23 cellular contexts compared by ENCODE assay signal in genomic region chr3:129416408-129416807, GRCh38. TPM values are rescaled to one million over a fixed set of nuclear protein-coding genes. Genes with fewer than 3 reads are reported as not detected.
A peak's percentile ranks its signal among the peaks of the same experiment; 100 is the strongest.
DNase-seq lines count a peak whose midpoint lies in the region; ATAC-seq, FAIRE-seq and TF ChIP-seq lines count a peak whose summit lies in the region.
"Had no signal": no experiment of that assay in that cellular context is flagged by ENCODE, and none has a peak within 500 bp of the region (broad histone marks: within the 10 kb centered on the region; RNA-seq: fewer than 3 reads in every experiment).

No MANE protein-coding gene starts in this region.

- no peak overlapping the region for H2AFZ ChIP-seq in IMR-90 (replicated peaks; ENCODE audit: low read length, poor library complexity)
- no peak overlapping the region for H2AFZ ChIP-seq in K562 (ENCODE audit: low read depth, low read length)
- no peak overlapping the region for H2AFZ ChIP-seq in neural progenitor cell (replicated peaks)

- peaks cover 26% of the 10 kb centered on the region for H3K4me1 ChIP-seq in IMR-90 (ENCODE audit: control insufficient read depth, insufficient read depth, low read length)
- peaks cover 23 to 43% of the 10 kb centered on the region in 2 experiments for H3K4me1 ChIP-seq in K562 (replicated peaks in 1 of 2; ENCODE audit: control insufficient read depth in 2 of 2, insufficient read depth in 2 of 2, low read length in 2 of 2)
- peaks cover 4% of the 10 kb centered on the region for H3K4me1 ChIP-seq in upper lobe of right lung
- H3K4me1 ChIP-seq in neural progenitor cell = peaks cover 10% of the 10 kb centered on the region
- H3K4me1 ChIP-seq: HAP-1 had no signal

- no peak overlapping the region for H2BK5ac ChIP-seq in IMR-90 (ENCODE audit: low read depth, low read length, poor library complexity, severe bottlenecking)

- H3K4me1 Mint-ChIP-seq in neural progenitor cell = no peaks in the 10 kb centered on the region
- H3K4me1 Mint-ChIP-seq: CD4-positive, alpha-beta memory T cell had no signal

- H3K27me3 ChIP-seq in IMR-90 (ENCODE audit: control insufficient read depth, insufficient read depth, low read length) (no peaks in the 10 kb centered on the region), K562 (ENCODE audit: control insufficient read depth in 2 of 2, insufficient read depth in 2 of 2, low read length in 2 of 2) (no peaks in the 10 kb centered on the region), upper lobe of right lung (no peaks in the 10 kb centered on the region), neural progenitor cell (no peaks in the 10 kb centered on the region)

- no peak overlapping the region for H2AK9ac ChIP-seq in IMR-90 (replicated peaks; ENCODE audit: low read depth, low read length, poor library complexity)

- FAIRE-seq in K562 (lab: Jason Lieb, UNC) = no peak
- FAIRE-seq: D721Med, GM12891, GM18507, H54 had no signal

- H3K18ac ChIP-seq in IMR-90 (ENCODE audit: low read depth, low read length) = 0 out of 2 replicates have a peak overlapping the region, but pooled peaks have one; percentile 2

- TF ChIP-seq RAD21 in IMR-90 (IDR thresholded peaks at IDR 0.05; ENCODE audit: low read length) = no peak
- TF ChIP-seq RAD21 in K562 (CRISPR knock-in tag; conservative IDR thresholded peaks at IDR 0.05 in 1 of 2, IDR thresholded peaks at IDR 0.05 in 1 of 2) = no peak

- no peak overlapping the region for H3K27ac Mint-ChIP-seq in neural progenitor cell
- H3K27ac Mint-ChIP-seq: CD4-positive, alpha-beta memory T cell; HFFc6 had no signal

- no peak overlapping the region for H3K23ac ChIP-seq in IMR-90 (ENCODE audit: low read depth, low read length)

- H3K4me3 ChIP-seq in IMR-90 (ENCODE audit: insufficient read depth, low read depth, low read length) = no peak overlapping the region
- H3K4me3 ChIP-seq in K562 = no peak overlapping the region
- no peak overlapping the region for H3K4me3 ChIP-seq in upper lobe of right lung
- H3K4me3 ChIP-seq in neural progenitor cell = no peak overlapping the region
- H3K4me3 ChIP-seq: HAP-1 had no signal

- H4K20me1 ChIP-seq in IMR-90 (ENCODE audit: insufficient read depth, low read length) = peaks cover 11% of the 10 kb centered on the region
- no peaks in the 10 kb centered on the region for H4K20me1 ChIP-seq in K562 (replicated peaks; ENCODE audit: control insufficient read depth, insufficient read depth, low read length)
- H4K20me1 ChIP-seq in neural progenitor cell (ENCODE audit: low read depth) = no peaks in the 10 kb centered on the region

- CTCF ChIA-PET in IMR-90 (lab: Yijun Ruan, JAX) = no interaction called here
- CTCF ChIA-PET in K562 (lab: Yijun Ruan, JAX; ENCODE audit: low intra/inter-chr PET ratio) = interaction anchor here (0.6 kb wide), 1 partner anchor 23 kb away, joined by 3 read pairs; no protein-coding TSS in a partner anchor

- H3K27me3 Mint-ChIP-seq in neural progenitor cell (ENCODE audit: insufficient read depth, low read depth) = no peaks in the 10 kb centered on the region

- no peak for DNase-seq in IMR-90
- DNase-seq in K562 (ENCODE audit: extremely low read depth in 1 of 4, low spot score in 3 of 4) = no peak
- peak; percentile 24 for DNase-seq in islet precursor cell
- no peak for DNase-seq in upper lobe of right lung
- no peak for DNase-seq in neural progenitor cell (ENCODE audit: low spot score)
- DNase-seq in NCI-H446 (lab: John Stamatoyannopoulos, UW) = no peak
- DNase-seq: 8988T; C1 segment of cervical spinal cord; CD4-positive, alpha-beta memory T cell; DMS 273 treated with DMSO at 0.1 percent for 48 hours; DMS53; DMS79 treated with DMSO at 0.1 percent for 48 hours; GF-D8; GOT3; HFFc6 had no signal

- no peak overlapping the region for H3K4me2 ChIP-seq in IMR-90 (ENCODE audit: low read depth, low read length)
- H3K4me2 ChIP-seq in K562 (ENCODE audit: insufficient read depth, low read length) = no peak overlapping the region
- H3K4me2 ChIP-seq in neural progenitor cell = no peak overlapping the region

- no peaks in the 10 kb centered on the region for H3K36me3 Mint-ChIP-seq in neural progenitor cell
- H3K36me3 Mint-ChIP-seq: CD4-positive, alpha-beta memory T cell had no signal

- peak overlapping the region; percentile 71; the same call in 1 of the 2 replicates for H2AK5ac ChIP-seq in IMR-90 (ENCODE audit: low read depth, low read length)

- peak overlapping the region; percentile 75; the same call in 2 of the 3 replicates for H2BK15ac ChIP-seq in IMR-90 (ENCODE audit: low read depth, low read length)

- no peak overlapping the region for H4K8ac ChIP-seq in IMR-90 (ENCODE audit: low read depth in 2 of 2, low read length in 2 of 2)

- dilution Hi-C loops in IMR-90 (cut with HindIII; ENCODE audit: low sequenced_read_pairs, unreplicated experiment) = no loop called here

- H3K36me3 ChIP-seq in IMR-90 (ENCODE audit: control insufficient read depth, insufficient read depth, low read length) (no peaks in the 10 kb centered on the region), K562 (ENCODE audit: control insufficient read depth, insufficient read depth, low read length) (no peaks in the 10 kb centered on the region), upper lobe of right lung (no peaks in the 10 kb centered on the region), neural progenitor cell (no peaks in the 10 kb centered on the region)
- H3K36me3 ChIP-seq: HAP-1 had no signal

- BruUV-seq in IMR-90 (replicated peaks; lab: Mats Ljungman, UMichigan) = no TSS peak
- no TSS peak for BruUV-seq in K562 (replicated peaks; lab: Mats Ljungman, UMichigan)

- no peak overlapping the region for H4K5ac ChIP-seq in IMR-90 (ENCODE audit: low read depth, low read length)

- intact Hi-C loops in IMR-90 (cut with micrococcal nuclease) = no loop called here
- intact Hi-C loops in K562 (cut with micrococcal nuclease) = loop anchor here (10.0 kb wide), 1 partner anchor 92 kb away; no protein-coding TSS in a partner anchor
- intact Hi-C loops in upper lobe of right lung (cut with DNase I) = no loop called here

- H2BK120ac ChIP-seq in IMR-90 (ENCODE audit: low read depth, low read length) = peak overlapping the region; percentile 43; the same call in 1 of the 2 replicates

- TF ChIP-seq POLR2A in IMR-90 (IDR thresholded peaks at IDR 0.05; ENCODE audit: low read depth, low read length) (no peak), K562 (conservative IDR thresholded peaks at IDR 0.05) (no peak)

- TF ChIP-seq EP300 in K562 (IDR thresholded peaks at IDR 0.05; ENCODE audit: low read length) = no peak

- H3K14ac ChIP-seq in IMR-90 (replicated peaks; ENCODE audit: low read depth, low read length) = peak overlapping the region; percentile 55; the same call in 1 of the 2 replicates

- peak overlapping the region; percentile 62; the same call in 1 of the 2 replicates for H4K91ac ChIP-seq in IMR-90 (ENCODE audit: insufficient read depth, low read depth, low read length)

- H3K9me3 ChIP-seq in IMR-90 (ENCODE audit: control insufficient read depth, insufficient read depth, low read length) (no peaks in the 10 kb centered on the region; the same call in 1 of the 2 replicates), K562 (replicated peaks; ENCODE audit: control insufficient read depth, insufficient read depth, low read depth, low read length) (no peaks in the 10 kb centered on the region), upper lobe of right lung (no peaks in the 10 kb centered on the region), neural progenitor cell (ENCODE audit: low read depth) (no peaks in the 10 kb centered on the region)
- H3K9me3 ChIP-seq: HAP-1 had no signal

- H3K9me1 ChIP-seq in IMR-90 (ENCODE audit: insufficient read depth, low read length) (peaks cover 38% of the 10 kb centered on the region), K562 (ENCODE audit: control insufficient read depth, insufficient read depth, low read length) (no peaks in the 10 kb centered on the region)

- no peak overlapping the region for H3K4me3 Mint-ChIP-seq in neural progenitor cell
- H3K4me3 Mint-ChIP-seq: CD4-positive, alpha-beta memory T cell; HFFc6 had no signal

- no peak overlapping the region for H3K27ac ChIP-seq in IMR-90 (ENCODE audit: insufficient read depth, low read length)
- no peak overlapping the region; the same call in 2 of the 3 replicates for H3K27ac ChIP-seq in K562 (ENCODE audit: extremely low read depth, low read depth, low read length)
- H3K27ac ChIP-seq in upper lobe of right lung = peak overlapping the region; percentile 11
- H3K27ac ChIP-seq in neural progenitor cell = no peak overlapping the region

- in situ Hi-C loops in IMR-90 (cut with MboI; ENCODE audit: low sequenced_read_pairs) = no loop called here
- in situ Hi-C loops in K562 (cut with MboI) = no loop called here

- peaks cover 8% of the 10 kb centered on the region for H3F3A ChIP-seq in neural progenitor cell (ENCODE audit: low read depth)

- no peak for TF ChIP-seq CTCF in IMR-90 (conservative IDR thresholded peaks at IDR 0.05; ENCODE audit: low read depth, low read length)
- no peak for TF ChIP-seq CTCF in K562 (IDR thresholded peaks at IDR 0.05 in 2 of 3, conservative IDR thresholded peaks at IDR 0.05 in 1 of 3; ENCODE audit: insufficient read depth in 2 of 3, low read depth in 1 of 3, low read length in 3 of 3)
- no peak for TF ChIP-seq CTCF in upper lobe of right lung (IDR thresholded peaks at IDR 0.05)
- TF ChIP-seq CTCF in neural progenitor cell (IDR thresholded peaks at IDR 0.05) = no peak

- POLR2A ChIA-PET in IMR-90 (lab: Charles Lee; ENCODE audit: unreplicated experiment) = no interaction called here
- POLR2A ChIA-PET in K562 (lab: Yijun Ruan, JAX) = interaction anchor here (0.6 to 0.7 kb wide), 2 partner anchors 17 to 149 kb away, joined by 3 read pairs; no protein-coding TSS in a partner anchor

- H3K79me2 ChIP-seq in K562 (ENCODE audit: control insufficient read depth, insufficient read depth, low read length) = no peaks in the 10 kb centered on the region
- H3K79me2 ChIP-seq in neural progenitor cell (ENCODE audit: low read depth) = no peaks in the 10 kb centered on the region

- 0 out of 2 replicates have a peak overlapping the region, but pooled peaks have one; percentile 58 for H2BK20ac ChIP-seq in IMR-90 (ENCODE audit: low read depth, low read length)

- H3K56ac ChIP-seq in IMR-90 (ENCODE audit: extremely low read depth, insufficient read depth, low read length) = no peak overlapping the region

- WGBS in IMR-90 (ENCODE audit: extremely low coverage in 2 of 2, insufficient read length in 1 of 2), 2 experiments = no CpG with 5 or more reads among the region's 5 CpGs
- 29% methylated on average over 5 of the region's 5 CpGs for WGBS in K562 (ENCODE audit: insufficient coverage, low coverage, missing lambda C conversion rate)

- peak overlapping the region; percentile 49 for H3K4ac ChIP-seq in IMR-90 (ENCODE audit: low read depth, low read length)

- H3K9me3 Mint-ChIP-seq in neural progenitor cell = no peaks in the 10 kb centered on the region
- H3K9me3 Mint-ChIP-seq: CD4-positive, alpha-beta memory T cell; HFFc6 had no signal

- H3K79me1 ChIP-seq in IMR-90 (ENCODE audit: low read depth in 1 of 2, low read length in 2 of 2) = peaks cover 0 to 8% of the 10 kb centered on the region in 2 experiments; a peak in 1 of 4 replicates

- ATAC-seq in IMR-90 (ENCODE audit: low read depth) (no peak), K562 (no peak), upper lobe of right lung (no peak), HG03354 (IDR thresholded peaks at IDR 0.05; ENCODE audit: poor library complexity, severe bottlenecking, unreplicated experiment) (no peak)

- H3K9ac ChIP-seq in IMR-90 (ENCODE audit: low read depth, low read length) (no peak overlapping the region), K562 (ENCODE audit: insufficient read depth in 1 of 2, low read depth in 2 of 2, low read length in 2 of 2) (no peak overlapping the region), neural progenitor cell (no peak overlapping the region)

RNA-seq across cellular contexts. Expression of gene EFCAB12, which starts 12.0 kb away (rescaled TPM):
- under 0.01 TPM in 2 replicates for total RNA-seq in IMR-90 (2012; rRNA removed)
- polyA plus RNA-seq in IMR-90 (2012; rRNA removed) = 0.09 and 0.17 TPM in 2 replicates
- 0.02 and 0.04 TPM in 2 replicates for polyA plus RNA-seq in IMR-90 (2012; cell fraction: cytosol; rRNA removed)
- 0.41 and 0.62 TPM in 2 replicates for polyA plus RNA-seq in IMR-90 (2012; cell fraction: nucleus; rRNA removed; ENCODE audit: low replicate concordance)
- 2.6 and 4.9 TPM in 2 replicates for total RNA-seq in K562 (2011; cell fraction: chromatin; rRNA removed; ENCODE audit: low replicate concordance)
- 1.3 and 1.5 TPM in 2 replicates for total RNA-seq in K562 (2011; cell fraction: nucleolus; rRNA removed)
- total RNA-seq in K562 (2011; cell fraction: nucleoplasm; rRNA removed) = 2.2 and 4.1 TPM in 2 replicates
- 0.45 and 0.54 TPM in 2 replicates for total RNA-seq in K562 (2014; rRNA removed)
- total RNA-seq in K562 (2014; rRNA removed; fragmentation: Illumina TruSeq; extraction: Trizol) = 0.29 and 0.44 TPM in 2 replicates
- total RNA-seq in K562 (2015; rRNA removed; fragmentation: Illumina TruSeq; extraction: Trizol) = 0.72 and 0.76 TPM in 2 replicates
- 0.95 and 1.1 TPM in 2 replicates for total RNA-seq in K562 (2021)
- 0.56 and 0.57 TPM in 2 replicates for polyA plus RNA-seq in K562 (2011; rRNA removed)
- 0.31 and 0.46 TPM in 2 replicates for polyA plus RNA-seq in K562 (2011; cell fraction: cytosol; rRNA removed)
- polyA plus RNA-seq in K562 (2011; cell fraction: nucleus; rRNA removed) = 2.7 and 8.5 TPM in 2 replicates
- polyA plus RNA-seq in K562 (2012) = 1.3 and 1.5 TPM in 2 replicates
- polyA plus RNA-seq in K562 (2014; fragmentation: Illumina TruSeq; extraction: Trizol) = 0.76 and 0.95 TPM in 2 replicates
- polyA plus RNA-seq in K562 (2014; fragmentation: Nextera tagmentation; extraction: Ambion mirVana) = under 1 TPM in 1 of 2 experiments, not detected in 1; 0.08 TPM
- 0.56 and 0.69 TPM in 2 replicates for polyA plus RNA-seq in K562 (2014; rRNA removed)
- polyA minus RNA-seq in K562 (2011; rRNA and poly(A)+ RNA removed) = 0.46 and 0.93 TPM in 2 replicates
- polyA minus RNA-seq in K562 (2011; cell fraction: cytosol; rRNA and poly(A)+ RNA removed) = not detected in 2 replicates
- polyA minus RNA-seq in K562 (2011; cell fraction: nucleus; rRNA and poly(A)+ RNA removed) = 1.4 and 1.5 TPM in 2 replicates
- 0.55 TPM for total RNA-seq in upper lobe of right lung
- 0.13 and 0.22 TPM in 2 replicates for total RNA-seq in neural progenitor cell (ENCODE audit: low replicate concordance)
- total RNA-seq: Daoy, G401 had no signal

RNA-seq across cellular contexts. Expression of gene MBD4, which starts 23.3 kb away (rescaled TPM):
- total RNA-seq in IMR-90 (2012; rRNA removed) (13.8 and 22.2 TPM in 2 replicates), K562 (2014; rRNA removed) (28.4 and 32.8 TPM in 2 replicates), K562 (2014; rRNA removed; fragmentation: Illumina TruSeq; extraction: Trizol) (41.7 and 49.6 TPM in 2 replicates), K562 (2015; rRNA removed; fragmentation: Illumina TruSeq; extraction: Trizol) (47.4 and 55.1 TPM in 2 replicates), K562 (2021) (36.3 and 37.9 TPM in 2 replicates), upper lobe of right lung (36.4 TPM), neural progenitor cell (ENCODE audit: low replicate concordance) (35.0 and 46.3 TPM in 2 replicates)
- polyA plus RNA-seq in IMR-90 (2012; rRNA removed) (14.9 and 15.0 TPM in 2 replicates), K562 (2011; rRNA removed) (60.2 and 63.9 TPM in 2 replicates), K562 (2014; fragmentation: Illumina TruSeq; extraction: Trizol) (43.5 and 49.1 TPM in 2 replicates), K562 (2014; fragmentation: Nextera tagmentation; extraction: Ambion mirVana) (10 to 100 TPM; 13.3 to 16.6 TPM), K562 (2014; rRNA removed) (39.0 and 48.0 TPM in 2 replicates)
- 6.9 and 10.6 TPM in 2 replicates for polyA plus RNA-seq in IMR-90 (2012; cell fraction: cytosol; rRNA removed)
- polyA plus RNA-seq in IMR-90 (2012; cell fraction: nucleus; rRNA removed; ENCODE audit: low replicate concordance) = 30.3 and 65.5 TPM in 2 replicates
- 34.9 and 102 TPM in 2 replicates for total RNA-seq in K562 (2011; cell fraction: chromatin; rRNA removed; ENCODE audit: low replicate concordance)
- 20.8 and 23.4 TPM in 2 replicates for total RNA-seq in K562 (2011; cell fraction: nucleolus; rRNA removed)
- 40.0 and 49.9 TPM in 2 replicates for total RNA-seq in K562 (2011; cell fraction: nucleoplasm; rRNA removed)
- polyA plus RNA-seq in K562 (2011; cell fraction: cytosol; rRNA removed) = 13.2 and 24.9 TPM in 2 replicates
- polyA plus RNA-seq in K562 (2011; cell fraction: nucleus; rRNA removed) = 94.0 and 147 TPM in 2 replicates
- polyA plus RNA-seq in K562 (2012) = 27.5 and 38.7 TPM in 2 replicates
- polyA minus RNA-seq in K562 (2011; rRNA and poly(A)+ RNA removed) = 46.8 and 52.4 TPM in 2 replicates
- polyA minus RNA-seq in K562 (2011; cell fraction: cytosol; rRNA and poly(A)+ RNA removed) = 12.2 and 21.6 TPM in 2 replicates
- 42.0 and 96.6 TPM in 2 replicates for polyA minus RNA-seq in K562 (2011; cell fraction: nucleus; rRNA and poly(A)+ RNA removed)

RNA-seq across cellular contexts. Expression of gene IFT122, which starts 23.6 kb away (rescaled TPM):
- total RNA-seq in IMR-90 (2012; rRNA removed) = 27.2 and 28.0 TPM in 2 replicates
- polyA plus RNA-seq in IMR-90 (2012; rRNA removed) = 16.8 and 17.1 TPM in 2 replicates
- polyA plus RNA-seq in IMR-90 (2012; cell fraction: cytosol; rRNA removed) = 12.3 and 16.3 TPM in 2 replicates
- polyA plus RNA-seq in IMR-90 (2012; cell fraction: nucleus; rRNA removed; ENCODE audit: low replicate concordance) = 63.8 and 113 TPM in 2 replicates
- total RNA-seq in K562 (2011; cell fraction: chromatin; rRNA removed; ENCODE audit: low replicate concordance) = 118 and 123 TPM in 2 replicates
- 58.6 and 64.5 TPM in 2 replicates for total RNA-seq in K562 (2011; cell fraction: nucleolus; rRNA removed)
- total RNA-seq in K562 (2011; cell fraction: nucleoplasm; rRNA removed) = 64.7 and 77.3 TPM in 2 replicates
- total RNA-seq in K562 (2014; rRNA removed) = 7.0 and 8.8 TPM in 2 replicates
- total RNA-seq in K562 (2014; rRNA removed; fragmentation: Illumina TruSeq; extraction: Trizol) = 7.1 and 8.4 TPM in 2 replicates
- total RNA-seq in K562 (2015; rRNA removed; fragmentation: Illumina TruSeq; extraction: Trizol) = 7.7 and 8.2 TPM in 2 replicates
- total RNA-seq in K562 (2021) = 11.1 and 12.9 TPM in 2 replicates
- polyA plus RNA-seq in K562 (2011; rRNA removed) = 11.5 and 15.5 TPM in 2 replicates
- 11.0 and 12.7 TPM in 2 replicates for polyA plus RNA-seq in K562 (2011; cell fraction: cytosol; rRNA removed)
- polyA plus RNA-seq in K562 (2011; cell fraction: nucleus; rRNA removed) = 45.8 and 67.6 TPM in 2 replicates
- polyA plus RNA-seq in K562 (2012) = 12.8 and 21.8 TPM in 2 replicates
- 8.4 and 9.0 TPM in 2 replicates for polyA plus RNA-seq in K562 (2014; fragmentation: Illumina TruSeq; extraction: Trizol)
- polyA plus RNA-seq in K562 (2014; fragmentation: Nextera tagmentation; extraction: Ambion mirVana) = 1 to 10 TPM; 2.4 to 7.0 TPM
- polyA plus RNA-seq in K562 (2014; rRNA removed) = 9.6 and 11.1 TPM in 2 replicates
- 26.7 and 28.2 TPM in 2 replicates for polyA minus RNA-seq in K562 (2011; rRNA and poly(A)+ RNA removed)
- polyA minus RNA-seq in K562 (2011; cell fraction: cytosol; rRNA and poly(A)+ RNA removed) = 7.8 and 15.9 TPM in 2 replicates
- 24.5 and 32.7 TPM in 2 replicates for polyA minus RNA-seq in K562 (2011; cell fraction: nucleus; rRNA and poly(A)+ RNA removed)
- total RNA-seq in upper lobe of right lung = 26.5 TPM
- 31.8 and 48.0 TPM in 2 replicates for total RNA-seq in neural progenitor cell (ENCODE audit: low replicate concordance)
